Comparison of ENCODE assay signal across 1 cellular context in the genomic region with DNA sequence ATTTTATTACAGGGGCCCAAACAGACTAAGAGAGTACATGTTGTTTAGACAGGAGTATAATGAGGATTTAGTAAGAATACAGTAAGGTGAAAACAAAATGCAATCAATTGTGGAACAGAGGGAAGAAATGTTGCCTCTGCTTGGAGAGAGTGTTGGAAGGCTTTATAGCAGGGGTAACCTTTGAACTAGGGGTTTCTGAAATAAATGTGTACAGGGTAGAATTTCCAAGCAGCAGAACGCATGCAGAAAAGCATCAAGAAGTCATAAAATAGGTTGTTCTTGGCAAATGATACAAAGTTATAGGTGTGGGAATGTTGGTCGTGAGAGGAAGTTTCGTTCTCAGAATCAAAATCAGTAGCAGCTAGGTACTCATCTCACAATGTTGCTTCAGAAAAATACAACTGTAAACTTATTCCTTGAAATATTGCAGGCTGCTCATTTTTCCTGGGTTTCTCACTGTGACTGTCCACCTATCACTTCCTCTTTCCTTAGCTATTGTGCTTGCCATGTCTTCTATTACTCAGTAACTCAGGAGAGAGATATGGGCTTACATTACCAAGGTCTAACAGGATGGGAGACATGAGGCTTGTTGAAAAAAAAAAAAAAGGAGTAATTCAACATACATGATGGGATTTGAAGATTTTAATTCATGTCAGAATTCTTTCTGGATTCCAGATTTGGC.
TF ChIP-seq lines count a peak whose summit lies in the region.

No MANE protein-coding gene starts in this region.

TF ChIP-seq in HepG2, 621 proteins besides CTCF, POLR2A, EP300 and RAD21:
- TF ChIP-seq NCOA2 (CRISPR knock-in tag; IDR thresholded peaks at IDR 0.05) (peak; percentile 21; the same call in 1 of the 2 replicates), ESRRA (CRISPR knock-in tag; IDR thresholded peaks at IDR 0.05; ENCODE audit: low read depth) (no peak), HNF4G (IDR thresholded peaks at IDR 0.05; ENCODE audit: borderline replicate concordance, low read depth, low read length) (0 out of 2 replicates have a peak, but pooled peaks have one; percentile 4), HNF4G (CRISPR knock-in tag; IDR thresholded peaks at IDR 0.05; ENCODE audit: borderline replicate concordance, low read depth) (no peak), SOX5 (CRISPR knock-in tag; IDR thresholded peaks at IDR 0.05; ENCODE audit: borderline replicate concordance) (peak; percentile 38), THRA (CRISPR knock-in tag; IDR thresholded peaks at IDR 0.05; ENCODE audit: borderline replicate concordance) (0 out of 2 replicates have a peak, but pooled peaks have one; percentile 8), SP1 (IDR thresholded peaks at IDR 0.05) (no peak), SP1 (CRISPR knock-in tag; IDR thresholded peaks at IDR 0.05) (0 out of 2 replicates have a peak, but pooled peaks have one; percentile 1), ZNF747 (CRISPR knock-in tag; IDR thresholded peaks at IDR 0.05; ENCODE audit: borderline replicate concordance) (no peak), JUND (CRISPR knock-in tag; IDR thresholded peaks at IDR 0.05) (no peak), MBD4 (IDR thresholded peaks at IDR 0.05; ENCODE audit: borderline replicate concordance, low read length) (0 out of 2 replicates have a peak, but pooled peaks have one; percentile 42)
- TF ChIP-seq, protein P1, sequence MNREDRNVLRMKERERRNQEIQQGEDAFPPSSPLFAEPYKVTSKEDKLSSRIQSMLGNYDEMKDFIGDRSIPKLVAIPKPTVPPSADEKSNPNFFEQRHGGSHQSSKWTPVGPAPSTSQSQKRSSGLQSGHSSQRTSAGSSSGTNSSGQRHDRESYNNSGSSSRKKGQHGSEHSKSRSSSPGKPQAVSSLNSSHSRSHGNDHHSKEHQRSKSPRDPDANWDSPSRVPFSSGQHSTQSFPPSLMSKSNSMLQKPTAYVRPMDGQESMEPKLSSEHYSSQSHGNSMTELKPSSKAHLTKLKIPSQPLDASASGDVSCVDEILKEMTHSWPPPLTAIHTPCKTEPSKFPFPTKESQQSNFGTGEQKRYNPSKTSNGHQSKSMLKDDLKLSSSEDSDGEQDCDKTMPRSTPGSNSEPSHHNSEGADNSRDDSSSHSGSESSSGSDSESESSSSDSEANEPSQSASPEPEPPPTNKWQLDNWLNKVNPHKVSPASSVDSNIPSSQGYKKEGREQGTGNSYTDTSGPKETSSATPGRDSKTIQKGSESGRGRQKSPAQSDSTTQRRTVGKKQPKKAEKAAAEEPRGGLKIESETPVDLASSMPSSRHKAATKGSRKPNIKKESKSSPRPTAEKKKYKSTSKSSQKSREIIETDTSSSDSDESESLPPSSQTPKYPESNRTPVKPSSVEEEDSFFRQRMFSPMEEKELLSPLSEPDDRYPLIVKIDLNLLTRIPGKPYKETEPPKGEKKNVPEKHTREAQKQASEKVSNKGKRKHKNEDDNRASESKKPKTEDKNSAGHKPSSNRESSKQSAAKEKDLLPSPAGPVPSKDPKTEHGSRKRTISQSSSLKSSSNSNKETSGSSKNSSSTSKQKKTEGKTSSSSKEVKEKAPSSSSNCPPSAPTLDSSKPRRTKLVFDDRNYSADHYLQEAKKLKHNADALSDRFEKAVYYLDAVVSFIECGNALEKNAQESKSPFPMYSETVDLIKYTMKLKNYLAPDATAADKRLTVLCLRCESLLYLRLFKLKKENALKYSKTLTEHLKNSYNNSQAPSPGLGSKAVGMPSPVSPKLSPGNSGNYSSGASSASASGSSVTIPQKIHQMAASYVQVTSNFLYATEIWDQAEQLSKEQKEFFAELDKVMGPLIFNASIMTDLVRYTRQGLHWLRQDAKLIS (CRISPR knock-in tag; IDR thresholded peaks at IDR 0.05) = 0 out of 2 replicates have a peak, but pooled peaks have one; percentile 14
- TF ChIP-seq, protein P2, sequence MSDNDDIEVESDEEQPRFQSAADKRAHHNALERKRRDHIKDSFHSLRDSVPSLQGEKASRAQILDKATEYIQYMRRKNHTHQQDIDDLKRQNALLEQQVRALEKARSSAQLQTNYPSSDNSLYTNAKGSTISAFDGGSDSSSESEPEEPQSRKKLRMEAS (IDR thresholded peaks at IDR 0.05) = 0 out of 2 replicates have a peak, but pooled peaks have one; percentile 25
TF ChIP-seq in HepG2: peak in this region for 8.
